In genomic region chr7:135768990-135769389, GRCh38 we compare ENCODE assay signal across 19 cellular contexts. TPM values are rescaled to one million over a fixed set of nuclear protein-coding genes. Genes with fewer than 3 reads are reported as not detected.
DNase-seq lines count a peak whose midpoint lies in the region; TF ChIP-seq lines count a peak whose summit lies in the region.
"Had no signal": no experiment of that assay in that cellular context is flagged by ENCODE, and none has a peak within 500 bp of the region (broad histone marks: within the 10 kb centered on the region; RNA-seq: fewer than 3 reads in every experiment).

No MANE protein-coding gene starts in this region.

- no TSS peak for BruUV-seq in PC-9 (replicated peaks; lab: Mats Ljungman, UMichigan)

- TF ChIP-seq CTCF in left ventricle myocardium inferior (IDR thresholded peaks at IDR 0.05; ENCODE audit: borderline replicate concordance) = no peak
- no peak for TF ChIP-seq CTCF in prostate gland (IDR thresholded peaks at IDR 0.05)
- no peak for TF ChIP-seq CTCF in PC-9 (conservative IDR thresholded peaks at IDR 0.05)

- H3K36me3 ChIP-seq in left ventricle myocardium inferior (no peaks in the 10 kb centered on the region), prostate gland (no peaks in the 10 kb centered on the region), PC-9 (ENCODE audit: low read depth) (no peaks in the 10 kb centered on the region)
- H3K36me3 ChIP-seq: left lung, uterus had no signal

- POLR2A ChIA-PET in PC-9 (lab: Charles Lee; ENCODE audit: unreplicated experiment) = no interaction called here

- TF ChIP-seq POLR2A in prostate gland (IDR thresholded peaks at IDR 0.05) = no peak

- no peak overlapping the region for H2AFZ ChIP-seq in PC-9
- H2AFZ ChIP-seq: parathyroid adenoma had no signal

- H3K27me3 ChIP-seq in left ventricle myocardium inferior (ENCODE audit: low read depth) = no peaks in the 10 kb centered on the region
- no peaks in the 10 kb centered on the region for H3K27me3 ChIP-seq in prostate gland (replicated peaks; ENCODE audit: insufficient read depth)
- H3K27me3 ChIP-seq in PC-9 (ENCODE audit: insufficient read depth, low read depth) = no peaks in the 10 kb centered on the region
- H3K27me3 ChIP-seq: left lung, uterus had no signal

- no peak overlapping the region for H3K4me2 ChIP-seq in PC-9

- H3K9me3 ChIP-seq in left ventricle myocardium inferior (replicated peaks) (no peaks in the 10 kb centered on the region), prostate gland (no peaks in the 10 kb centered on the region), PC-9 (ENCODE audit: insufficient read depth, low read depth) (no peaks in the 10 kb centered on the region)
- H3K9me3 ChIP-seq: left lung, uterus had no signal

- 61% methylated on average over 2 of the region's 2 CpGs for WGBS in prostate gland

- H3K4me1 ChIP-seq in left ventricle myocardium inferior (peaks cover 30% of the 10 kb centered on the region), prostate gland (replicated peaks) (peaks cover 10% of the 10 kb centered on the region), PC-9 (replicated peaks; ENCODE audit: insufficient read depth) (peaks cover 25% of the 10 kb centered on the region)
- H3K4me1 ChIP-seq: parathyroid adenoma, uterus had no signal

- CTCF ChIA-PET in PC-9 (lab: Charles Lee) = no interaction called here

- DNase-seq in Ammon's horn (ENCODE audit: low spot score) (peak; percentile 70), amygdala (lab: John Stamatoyannopoulos, UW) (peak in 35 of 56 donors; percentile 6 to 66 (median 28)), left ventricle myocardium inferior (peak; percentile 77), prostate gland (ENCODE audit: low spot score) (no peak), PC-9 (no peak), CD1c-positive myeloid dendritic cell (ENCODE audit: extremely low spot score) (no peak), RKO (ENCODE audit: low spot score) (no peak)
- no peak for DNase-seq in stimulated activated CD4-positive, alpha-beta T cell treated with anti-CD3 and anti-CD28 coated beads, Interleukin-4, amount 100 ng/mL, for 1 hour
- DNase-seq: activated B cell treated with CpG ODN at 0.5 μM for 24 hours; activated effector memory CD4-positive, alpha-beta T cell treated with Interleukin-2 at 50 U/mL for 16 hours; CD4-positive, alpha-beta memory T cell; DMS79 treated with DMSO at 0.1 percent for 48 hours; H9; left lung; SHP77 treated with DMSO at 0.1 percent for 48 hours; stimulated activated naive B cell treated with anti-CD40 and anti-IgM and Interleukin-4, amounts not matched to agents 10 μg/mL and 1 μg/mL and 100 μg/mL, for 72 hours had no signal

- intact Hi-C loops in left ventricle myocardium inferior (cut with micrococcal nuclease) (no loop called here), prostate gland (cut with DNase I) (no loop called here), PC-9 (cut with micrococcal nuclease; ENCODE audit: unreplicated experiment) (no loop called here)

- H3K4me3 ChIP-seq in left ventricle myocardium inferior (no peak overlapping the region), prostate gland (no peak overlapping the region), PC-9 (no peak overlapping the region)
- H3K4me3 ChIP-seq: K562, left lung, uterus had no signal

- H3K27ac ChIP-seq in left ventricle myocardium inferior (replicated peaks) (peak overlapping the region; percentile 75), prostate gland (peak overlapping the region; percentile 43 to 60), PC-9 (no peak overlapping the region)
- H3K27ac ChIP-seq: parathyroid adenoma, uterus had no signal

- no peaks in the 10 kb centered on the region for H3K79me2 ChIP-seq in PC-9 (ENCODE audit: low read depth)
- H3K79me2 ChIP-seq: parathyroid adenoma had no signal

- H3F3A ChIP-seq in PC-9 (ENCODE audit: insufficient read depth, low read depth) = no peaks in the 10 kb centered on the region; the same call in 1 of the 2 replicates

- no peaks in the 10 kb centered on the region for H4K20me1 ChIP-seq in PC-9 (ENCODE audit: insufficient read depth)

- no peaks in the 10 kb centered on the region for H3K9me2 ChIP-seq in PC-9 (ENCODE audit: insufficient read depth)

RNA-seq across cellular contexts. Expression of gene FAM180A, which starts 20.4 kb away (rescaled TPM):
- 19.7 TPM for total RNA-seq in left ventricle myocardium inferior
- total RNA-seq in prostate gland = 1 to 10 TPM in 1 of 2 donors, under 1 TPM in 1; 0.77 to 6.9 TPM
- total RNA-seq in PC-9 (2021) = not detected in 2 replicates
- total RNA-seq: activated B cell treated with CpG ODN at 0.5 μM for 24 hours; CD4-positive, alpha-beta memory T cell; H9; K562 had no signal

RNA-seq across cellular contexts. Expression of gene SLC13A4, which starts 41.0 kb away (rescaled TPM):
- total RNA-seq in left ventricle myocardium inferior (0.44 TPM), prostate gland (1 to 10 TPM in 1 of 2 donors, not detected in 1; 9.4 TPM), PC-9 (2021) (not detected in 2 replicates)
- total RNA-seq: activated B cell treated with CpG ODN at 0.5 μM for 24 hours; CD4-positive, alpha-beta memory T cell; left lung had no signal

Comparison
In these comparisons a context has a peak if more than half of its experiments do, and no peak if none do; other contexts are left out.
1. DNase-seq: peak in Ammon's horn (single experiment), amygdala (35 of 56) and left ventricle myocardium inferior (single experiment); none in prostate gland (single experiment), PC-9 (0 of 2), stimulated activated CD4-positive, alpha-beta T cell treated with anti-CD3 and anti-CD28 coated beads, Interleukin-4, amount 100 ng/mL, for 1 hour (single experiment), CD1c-positive myeloid dendritic cell (single experiment) and RKO (single experiment).